21 cellular contexts compared by ENCODE assay signal in the genomic region with DNA sequence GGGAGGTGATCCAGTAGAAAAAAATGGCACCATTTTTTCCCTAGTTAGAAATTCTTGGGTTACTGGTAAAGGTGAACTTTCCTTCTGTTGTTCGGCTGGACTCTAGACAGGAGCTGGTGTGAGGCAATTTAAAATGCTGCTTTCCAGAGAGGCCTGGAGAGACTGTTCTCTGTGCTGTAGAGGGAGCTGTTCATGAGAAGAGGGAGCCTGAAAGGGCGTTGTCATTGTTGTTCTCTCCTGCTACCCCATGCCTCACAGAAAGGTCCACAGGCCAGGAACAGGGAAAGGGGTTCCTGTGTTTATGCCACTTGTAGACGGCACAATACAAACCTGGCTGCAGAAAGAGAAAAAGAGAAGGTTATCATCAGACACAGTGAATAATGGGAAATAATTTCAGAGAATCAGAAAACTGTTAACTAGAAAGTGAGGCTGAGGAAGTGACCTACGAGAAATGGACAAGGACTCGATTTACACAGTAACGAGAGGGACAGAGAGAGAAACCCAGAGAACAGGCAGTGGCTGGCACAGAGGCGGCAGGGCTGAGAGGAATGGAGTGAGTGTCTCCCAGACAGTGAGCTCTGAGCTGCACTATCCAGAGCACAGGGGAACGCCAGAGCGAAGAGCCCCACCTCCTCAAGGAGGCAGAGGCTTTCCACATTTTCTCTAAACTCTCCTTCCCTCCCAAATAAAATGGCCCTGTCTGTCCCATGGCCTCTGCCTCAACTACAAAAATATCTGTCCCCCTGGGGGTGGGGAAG.
A peak's percentile ranks its signal among the peaks of the same experiment; 100 is the strongest.
DNase-seq lines count a peak whose midpoint lies in the region; ATAC-seq lines count a peak whose summit lies in the region.
"Had no signal": no experiment of that assay in that cellular context is flagged by ENCODE, and none has a peak within 500 bp of the region (broad histone marks: within the 10 kb centered on the region; RNA-seq: fewer than 3 reads in every experiment).

No MANE protein-coding gene starts in this region.

- H4K91ac ChIP-seq in trophoblast cell (ENCODE audit: low read depth, low read length): no peak overlapping the region

- no peaks in the 10 kb centered on the region for H3K79me1 ChIP-seq in trophoblast cell (ENCODE audit: low read length)

- no peak overlapping the region for H2AK5ac ChIP-seq in trophoblast cell (ENCODE audit: low read length)

- in situ Hi-C loops in SK-MEL-5 (cut with HindIII; ENCODE audit: low pct_unique_long_range_greater_than_20kb, low sequenced_read_pairs): no loop called here

- no peak overlapping the region for H2BK5ac ChIP-seq in trophoblast cell (ENCODE audit: low read depth, low read length, poor library complexity)

- H3K23ac ChIP-seq in trophoblast cell (ENCODE audit: low read length): no peak overlapping the region

- H2BK120ac ChIP-seq in trophoblast cell (ENCODE audit: insufficient read depth, low read length, poor library complexity): no peak overlapping the region

- H3K4ac ChIP-seq in trophoblast cell (ENCODE audit: low read depth, low read length): no peak overlapping the region

- no peaks in the 10 kb centered on the region for H3K79me2 ChIP-seq in trophoblast cell (ENCODE audit: control insufficient read depth, insufficient read depth, low read length, poor library complexity)

- H4K12ac ChIP-seq in trophoblast cell (ENCODE audit: low read depth, low read length): no peak overlapping the region

- H3K18ac ChIP-seq in trophoblast cell (ENCODE audit: low read length): no peak overlapping the region

- H3K9ac ChIP-seq in trophoblast cell (ENCODE audit: low read length): no peak overlapping the region

- no peaks in the 10 kb centered on the region for H3K4me1 ChIP-seq in trophoblast cell (ENCODE audit: control insufficient read depth in 1 of 2, insufficient read depth in 2 of 2, low read length in 2 of 2)
- H3K4me1 ChIP-seq: A549 had no signal

- H2AFZ ChIP-seq in trophoblast cell (ENCODE audit: insufficient read depth, low read length, poor library complexity): no peak overlapping the region
- H2AFZ ChIP-seq: PC-9 had no signal

- no peaks in the 10 kb centered on the region for H3K9me3 ChIP-seq in trophoblast cell (ENCODE audit: insufficient read depth, low read depth, low read length)
- H3K9me3 ChIP-seq: A549 had no signal

- intact Hi-C loops in left ventricle myocardium superior (cut with micrococcal nuclease): no loop called here

- DNase-seq in SKM-1 treated with dmso at 0.1 percent for 144 hours (lab: John Stamatoyannopoulos, UW; ENCODE audit: unreplicated experiment) (peak; percentile 3), SKM-1 (lab: John Stamatoyannopoulos, UW; ENCODE audit: unreplicated experiment) (no peak), SK-MEL-5 (ENCODE audit: low read depth, low spot score) (peak; percentile 44), left ventricle myocardium superior (no peak), trophoblast cell (no peak), SW480 (ENCODE audit: low spot score) (no peak)
- DNase-seq: activated CD4-positive, alpha-beta T cell treated with anti-CD3 and anti-CD28 coated beads for 48 hours; amygdala; DMS53; effector memory CD4-positive, alpha-beta T cell; kidney glomerular epithelial cell; MV-4-11; NCI-H2081; NCI-H524 treated with DMSO at 0.1 percent for 48 hours; PC-9 had no signal

- H3K14ac ChIP-seq in trophoblast cell (ENCODE audit: low read length): no peak overlapping the region

- ATAC-seq in left ventricle myocardium superior: peak; percentile 92
- ATAC-seq in HG03571 (IDR thresholded peaks at IDR 0.05; ENCODE audit: unreplicated experiment): no peak
- ATAC-seq in HG02588 (IDR thresholded peaks at IDR 0.05; ENCODE audit: unreplicated experiment): no peak
- ATAC-seq: natural killer cell treated with Interleukin-12 subunit alpha and Interleukin-12 subunit beta and Interleukin-15 and Interleukin-18, amount 100 ng/mL, for 72 hours; stimulated activated effector memory CD8-positive, alpha-beta T cell treated with anti-CD3 and anti-CD28 coated beads, Interleukin-12 subunit alpha, Interleukin-12 subunit beta, amount 100 ng/mL, for 72 hours had no signal

- no peak overlapping the region for H3K4me3 ChIP-seq in trophoblast cell (ENCODE audit: low read depth, low read length)
- H3K4me3 ChIP-seq: A549, PC-9, SK-N-MC had no signal

- no peaks in the 10 kb centered on the region for H3K36me3 ChIP-seq in trophoblast cell (ENCODE audit: control insufficient read depth in 1 of 2, insufficient read depth in 2 of 2, low read length in 2 of 2)

- no peaks in the 10 kb centered on the region for H3K27me3 ChIP-seq in trophoblast cell (ENCODE audit: insufficient read depth, low read length)

- H3K4me2 ChIP-seq in trophoblast cell (ENCODE audit: low read length): no peak overlapping the region
- H3K4me2 ChIP-seq: A549, PC-9 had no signal

- H2BK12ac ChIP-seq in trophoblast cell (ENCODE audit: low read length): no peak overlapping the region

- H3K27ac ChIP-seq in trophoblast cell (ENCODE audit: low read depth, low read length): no peak overlapping the region
- H3K27ac ChIP-seq: A549, PC-9, SK-N-MC had no signal

- no CpG with 5 or more reads among the region's 9 CpGs for WGBS in trophoblast cell (ENCODE audit: extremely low coverage, insufficient coverage, insufficient read length)

- no peak overlapping the region for H4K8ac ChIP-seq in trophoblast cell (ENCODE audit: low read depth, low read length)

Comparison
In these comparisons a context has a peak if more than half of its experiments do, and no peak if none do; other contexts are left out.
1. DNase-seq: peak in SKM-1 treated with dmso at 0.1 percent for 144 hours (single experiment) and SK-MEL-5 (single experiment); none in SKM-1 (single experiment), left ventricle myocardium superior (single experiment), trophoblast cell (0 of 2) and SW480 (single experiment).